Comparison of ENCODE assay signal across 10 cellular contexts in the genomic region with DNA sequence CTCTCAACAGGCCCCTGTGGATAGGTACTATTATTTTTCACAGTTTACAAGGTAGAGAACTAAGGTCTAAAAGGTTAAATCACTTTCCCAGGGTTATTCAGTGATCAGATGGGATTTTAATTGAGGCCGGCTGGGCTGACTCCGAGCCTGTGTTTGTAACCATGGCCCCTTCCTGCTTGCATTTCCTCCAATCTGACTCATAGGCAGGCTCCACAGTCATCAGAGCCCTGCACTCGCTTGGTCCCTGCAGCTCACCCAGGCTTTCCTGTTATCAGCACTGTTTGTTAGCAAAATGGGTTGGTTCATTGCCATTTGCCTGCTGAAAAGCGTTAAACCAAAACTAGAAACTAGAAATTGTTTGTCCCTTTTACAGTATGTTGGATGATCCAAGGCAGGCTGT. TPM values are rescaled to one million over a fixed set of nuclear protein-coding genes. Genes with fewer than 3 reads are reported as not detected.
DNase-seq lines count a peak whose midpoint lies in the region; ATAC-seq and TF ChIP-seq lines count a peak whose summit lies in the region.
"Had no signal": no experiment of that assay in that cellular context is flagged by ENCODE, and none has a peak within 500 bp of the region (broad histone marks: within the 10 kb centered on the region; RNA-seq: fewer than 3 reads in every experiment).

No MANE protein-coding gene starts in this region.

- CTCF ChIA-PET in activated CD8-positive, alpha-beta memory T cell treated with anti-CD3 and anti-CD28 coated beads, Interleukin-2, amount 10 ng/mL, durations not matched to agents 7 days and 5 days (lab: Charles Lee) = interaction anchor here (1.1 to 1.8 kb wide), 4 partner anchors 13 to 195 kb away, joined by 3 to 4 read pairs (median 4); no protein-coding TSS in a partner anchor
- CTCF ChIA-PET in SK-N-SH (lab: Yijun Ruan, JAX) = interaction anchor here (4.2 to 11.1 kb wide), 2 partner anchors 30 to 193 kb away, joined by 17 to 277 read pairs; no protein-coding TSS in a partner anchor

- H3K4me3 Mint-ChIP-seq in activated CD8-positive, alpha-beta memory T cell treated with anti-CD3 and anti-CD28 coated beads, Interleukin-2, amount 10 ng/mL, durations not matched to agents 7 days and 5 days = no peak overlapping the region

- peak overlapping the region in 1 of 2 experiments; percentile 58; a peak in 2 of 4 replicates for H3K27ac ChIP-seq in SK-N-SH (ENCODE audit: low read depth in 2 of 2, low read length in 1 of 2)
- H3K27ac ChIP-seq in stomach = peak overlapping the region in 3 of 5 donors; percentile 24 to 63 (median 53)
- H3K27ac ChIP-seq in dorsolateral prefrontal cortex = no peak overlapping the region

- H3K4me3 ChIP-seq in SK-N-SH (ENCODE audit: low read depth in 2 of 2, low read length in 1 of 2) (no peak overlapping the region), foreskin fibroblast (ENCODE audit: low read depth in 1 of 2, low read length in 2 of 2) (no peak overlapping the region), stomach (no peak overlapping the region), dorsolateral prefrontal cortex (no peak overlapping the region)

- peaks cover 17% of the 10 kb centered on the region for H3K4me1 Mint-ChIP-seq in activated CD8-positive, alpha-beta memory T cell treated with anti-CD3 and anti-CD28 coated beads, Interleukin-2, amount 10 ng/mL, durations not matched to agents 7 days and 5 days

- TF ChIP-seq EP300 in SK-N-SH (IDR thresholded peaks at IDR 0.05; ENCODE audit: borderline replicate concordance in 1 of 2, low read depth in 1 of 2, low read length in 1 of 2) (no peak), stomach (IDR thresholded peaks at IDR 0.05) (no peak)

- no peak for TF ChIP-seq POLR2A in stomach (IDR thresholded peaks at IDR 0.05)

- H3K9me3 Mint-ChIP-seq in activated CD8-positive, alpha-beta memory T cell treated with anti-CD3 and anti-CD28 coated beads, Interleukin-2, amount 10 ng/mL, durations not matched to agents 7 days and 5 days (ENCODE audit: low read depth) = no peaks in the 10 kb centered on the region

- H3K4me2 ChIP-seq in SK-N-SH = peak overlapping the region; percentile 2; the same call in 1 of the 2 replicates

- H3K36me3 ChIP-seq in SK-N-SH (replicated peaks in 1 of 2; ENCODE audit: control insufficient read depth in 1 of 2, insufficient read depth in 2 of 2, low read length in 1 of 2) (no peaks in the 10 kb centered on the region), stomach (no peaks in the 10 kb centered on the region)

- no peaks in the 10 kb centered on the region for H3F3A ChIP-seq in SK-N-SH (replicated peaks; ENCODE audit: insufficient read depth)

- peak overlapping the region; percentile 62; the same call in 1 of the 2 replicates for H2AFZ ChIP-seq in SK-N-SH (ENCODE audit: low read depth)

- H3K9ac ChIP-seq in SK-N-SH = no peak overlapping the region

- peaks cover 1% of the 10 kb centered on the region for H3K36me3 Mint-ChIP-seq in activated CD8-positive, alpha-beta memory T cell treated with anti-CD3 and anti-CD28 coated beads, Interleukin-2, amount 10 ng/mL, durations not matched to agents 7 days and 5 days

- 23% methylated on average over 4 of the region's 4 CpGs for WGBS in SK-N-SH (ENCODE audit: low lambda C conversion rate)
- 5 to 24% (median 12%) methylated on average over 4 of the region's 4 CpGs for WGBS in stomach, 5 donors

- H4K20me1 ChIP-seq in SK-N-SH (ENCODE audit: insufficient read depth) = no peaks in the 10 kb centered on the region

- no peak for TF ChIP-seq RAD21 in SK-N-SH (IDR thresholded peaks at IDR 0.05; ENCODE audit: low read length)

- peak; percentile 64 for ATAC-seq in activated CD8-positive, alpha-beta memory T cell treated with anti-CD3 and anti-CD28 coated beads, Interleukin-2, amount 10 ng/mL, durations not matched to agents 7 days and 5 days
- no peak for ATAC-seq in HG02759 (IDR thresholded peaks at IDR 0.05; ENCODE audit: unreplicated experiment)
- ATAC-seq in HG02763 (IDR thresholded peaks at IDR 0.05; ENCODE audit: unreplicated experiment) = no peak

- no peaks in the 10 kb centered on the region for H3K27me3 ChIP-seq in SK-N-SH (ENCODE audit: insufficient read depth)
- peaks cover 0 to 27% (median 0%) of the 10 kb centered on the region in 3 donors for H3K27me3 ChIP-seq in stomach
- H3K27me3 ChIP-seq in dorsolateral prefrontal cortex = peaks cover 0 to 3% (median 0%) of the 10 kb centered on the region in 45 donors

- H3K27me3 Mint-ChIP-seq in activated CD8-positive, alpha-beta memory T cell treated with anti-CD3 and anti-CD28 coated beads, Interleukin-2, amount 10 ng/mL, durations not matched to agents 7 days and 5 days = peaks cover 65% of the 10 kb centered on the region

- no peaks in the 10 kb centered on the region for H3K9me3 ChIP-seq in SK-N-SH
- H3K9me3 ChIP-seq in stomach = no peaks in the 10 kb centered on the region

- H3K27ac Mint-ChIP-seq in activated CD8-positive, alpha-beta memory T cell treated with anti-CD3 and anti-CD28 coated beads, Interleukin-2, amount 10 ng/mL, durations not matched to agents 7 days and 5 days = no peak overlapping the region

- H3K79me2 ChIP-seq in SK-N-SH (ENCODE audit: insufficient read depth) = no peaks in the 10 kb centered on the region

- intact Hi-C loops in stomach (cut with DNase I; ENCODE audit: low total_unique reads) (loop anchor here (10.0 kb wide), 1 partner anchor 517 kb away; no protein-coding TSS in a partner anchor), dorsolateral prefrontal cortex (cut with DNase I) (no loop called here)

- no peaks in the 10 kb centered on the region for H3K9me2 ChIP-seq in SK-N-SH

- no peak for TF ChIP-seq CTCF in SK-N-SH (IDR thresholded peaks at IDR 0.05)
- TF ChIP-seq CTCF in foreskin fibroblast (IDR thresholded peaks at IDR 0.05; ENCODE audit: low read depth, low read length) = no peak
- TF ChIP-seq CTCF in stomach (IDR thresholded peaks at IDR 0.05) = no peak
- TF ChIP-seq CTCF in dorsolateral prefrontal cortex (IDR thresholded peaks at IDR 0.05 in 54 of 56, conservative IDR thresholded peaks at IDR 0.05 in 2 of 56; ENCODE audit: low read depth in 1 of 56, partially characterized antibody in 56 of 56) = no peak

- DNase-seq in activated CD8-positive, alpha-beta memory T cell treated with anti-CD3 and anti-CD28 coated beads, Interleukin-2, amount 10 ng/mL, durations not matched to agents 7 days and 5 days = peak; percentile 61
- DNase-seq in activated CD8-positive, alpha-beta memory T cell treated with anti-CD3 and anti-CD28 coated beads for 24 hours = no peak
- no peak for DNase-seq in SK-N-SH
- peak; percentile 83 to 91 for DNase-seq in foreskin fibroblast
- peak; percentile 50 for DNase-seq in stomach
- DNase-seq in dorsolateral prefrontal cortex = no peak
- DNase-seq: NCI-H146 had no signal

- peaks cover 0 to 2% of the 10 kb centered on the region in 2 experiments; a peak in 1 of 4 replicates for H3K4me1 ChIP-seq in SK-N-SH (ENCODE audit: control insufficient read depth in 1 of 2, insufficient read depth in 2 of 2, low read depth in 1 of 2, low read length in 1 of 2)
- peaks cover 0 to 23% (median 11%) of the 10 kb centered on the region in 4 donors for H3K4me1 ChIP-seq in stomach

- POLR2A ChIA-PET in SK-N-SH (lab: Yijun Ruan, JAX) = interaction anchor here (1.1 kb wide), 1 partner anchor 234 kb away, joined by 4 read pairs; no protein-coding TSS in a partner anchor

TF ChIP-seq in SK-N-SH, 30 proteins besides CTCF, POLR2A, EP300 and RAD21 (continues in another document):
- TF ChIP-seq FOSL2 (IDR thresholded peaks at IDR 0.05; ENCODE audit: borderline replicate concordance, low read depth) = peak; percentile 60; the same call in 1 of the 2 replicates
- TF ChIP-seq MXI1 (IDR thresholded peaks at IDR 0.05; ENCODE audit: low read depth, low read length) = no peak
- TF ChIP-seq RXRA (IDR thresholded peaks at IDR 0.05; ENCODE audit: borderline replicate concordance, low read depth) = no peak
- TF ChIP-seq, protein P1, sequence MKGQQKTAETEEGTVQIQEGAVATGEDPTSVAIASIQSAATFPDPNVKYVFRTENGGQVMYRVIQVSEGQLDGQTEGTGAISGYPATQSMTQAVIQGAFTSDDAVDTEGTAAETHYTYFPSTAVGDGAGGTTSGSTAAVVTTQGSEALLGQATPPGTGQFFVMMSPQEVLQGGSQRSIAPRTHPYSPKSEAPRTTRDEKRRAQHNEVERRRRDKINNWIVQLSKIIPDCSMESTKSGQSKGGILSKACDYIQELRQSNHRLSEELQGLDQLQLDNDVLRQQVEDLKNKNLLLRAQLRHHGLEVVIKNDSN (IDR thresholded peaks at IDR 0.05; ENCODE audit: borderline replicate concordance, low read depth) = no peak
- TF ChIP-seq, protein P2, sequence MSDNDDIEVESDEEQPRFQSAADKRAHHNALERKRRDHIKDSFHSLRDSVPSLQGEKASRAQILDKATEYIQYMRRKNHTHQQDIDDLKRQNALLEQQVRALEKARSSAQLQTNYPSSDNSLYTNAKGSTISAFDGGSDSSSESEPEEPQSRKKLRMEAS (IDR thresholded peaks at IDR 0.05; ENCODE audit: low read depth) = no peak
- TF ChIP-seq FOXM1 (IDR thresholded peaks at IDR 0.05; ENCODE audit: low read depth) = no peak
- peak; percentile 67 for TF ChIP-seq TCF12 (IDR thresholded peaks at IDR 0.05)
- no peak for TF ChIP-seq EZH2phosphoT487 (IDR thresholded peaks at IDR 0.05; ENCODE audit: borderline replicate concordance, low read depth)
- no peak for TF ChIP-seq CHD2 (IDR thresholded peaks at IDR 0.05; ENCODE audit: low read length, partially characterized antibody)
- TF ChIP-seq POLR2AphosphoS5 (IDR thresholded peaks at IDR 0.05; ENCODE audit: low read depth, low read length) = no peak
- no peak for TF ChIP-seq RFX5 (IDR thresholded peaks at IDR 0.05; ENCODE audit: low read length)
- no peak for TF ChIP-seq SMC3 (IDR thresholded peaks at IDR 0.05; ENCODE audit: low read depth, low read length)

RNA-seq across cellular contexts. Expression of a gene that starts 41.4 kb away (rescaled TPM):
- total RNA-seq in activated CD8-positive, alpha-beta memory T cell treated with anti-CD3 and anti-CD28 coated beads, Interleukin-2, amount 10 ng/mL, durations not matched to agents 7 days and 5 days = not detected
- polyA plus RNA-seq in SK-N-SH (2012; rRNA removed) = not detected in 2 replicates
- polyA plus RNA-seq in SK-N-SH (2012; cell fraction: cytosol; rRNA removed) = not detected in 2 replicates
- polyA plus RNA-seq in SK-N-SH (2012; cell fraction: nucleus; rRNA removed) = not detected in 2 replicates
- not detected for total RNA-seq in stomach
- not detected for polyA plus RNA-seq in stomach
- total RNA-seq in dorsolateral prefrontal cortex = under 1 TPM in 1 of 120 experiments, not detected in 119; 0.32 TPM
- total RNA-seq: mononuclear cell had no signal

RNA-seq across cellular contexts. Expression of a gene that starts 47.0 kb away (rescaled TPM):
- total RNA-seq in activated CD8-positive, alpha-beta memory T cell treated with anti-CD3 and anti-CD28 coated beads, Interleukin-2, amount 10 ng/mL, durations not matched to agents 7 days and 5 days = not detected
- polyA plus RNA-seq in SK-N-SH (2012; rRNA removed) (not detected in 2 replicates), stomach (1 to 10 TPM in 2 of 3 donors, under 1 TPM in 1; 0.50 to 2.9 (median 1.4) TPM)
- polyA plus RNA-seq in SK-N-SH (2012; cell fraction: cytosol; rRNA removed) = not detected in 2 replicates
- polyA plus RNA-seq in SK-N-SH (2012; cell fraction: nucleus; rRNA removed) = not detected in 2 replicates
- total RNA-seq in stomach (1 to 10 TPM in 1 of 5 donors, under 1 TPM in 1, not detected in 3; 0.43 to 1.8 TPM), dorsolateral prefrontal cortex (10 to 100 TPM in 12 of 120 experiments, 1 to 10 TPM in 108; 2.0 to 16.0 (median 6.2) TPM)
- total RNA-seq: mononuclear cell had no signal

Comparison
In these comparisons a context has a peak if more than half of its experiments do, and no peak if none do; other contexts are left out.
1. DNase-seq: peak in activated CD8-positive, alpha-beta memory T cell treated with anti-CD3 and anti-CD28 coated beads, Interleukin-2, amount 10 ng/mL, durations not matched to agents 7 days and 5 days (single experiment), foreskin fibroblast (2 of 2) and stomach (single experiment); none in activated CD8-positive, alpha-beta memory T cell treated with anti-CD3 and anti-CD28 coated beads for 24 hours (single experiment), SK-N-SH (single experiment) and dorsolateral prefrontal cortex (0 of 10).
2. H3K27ac ChIP-seq: peak in stomach (3 of 5); none in dorsolateral prefrontal cortex (0 of 59).